ENCODE assay signal across 33 cellular contexts in genomic region chr12:18389820-18390219, GRCh38.
"Had no signal": no experiment of that assay in that cellular context is flagged by ENCODE, and none has a peak within 500 bp of the region (broad histone marks: within the 10 kb centered on the region; RNA-seq: fewer than 3 reads in every experiment).

No MANE protein-coding gene starts in this region.

- ATAC-seq: activated CD4-positive, alpha-beta T cell treated with anti-CD3 and anti-CD28 coated beads for 36 hours; activated CD8-positive, alpha-beta memory T cell treated with anti-CD3 and anti-CD28 coated beads, Interleukin-2, amount 10 ng/mL, durations not matched to agents 7 days and 5 days; activated CD8-positive, alpha-beta T cell treated with anti-CD3 and anti-CD28 coated beads, Interleukin-2, amount 10 ng/mL, durations not matched to agents 7 days and 5 days; activated naive CD8-positive, alpha-beta T cell treated with anti-CD3 and anti-CD28 coated beads, Interleukin-2, amount 50 U/mL, for 24 hours; body of pancreas; effector memory CD8-positive, alpha-beta T cell; foreskin keratinocyte; gastrocnemius medialis; SK-N-SH treated with all-trans-retinoic acid at 6 μM for 48 hours; T-helper 17 cell had no signal

- H3K27me3 ChIP-seq: adrenal gland, body of pancreas, esophagus muscularis mucosa, foreskin keratinocyte, gastrocnemius medialis had no signal

- H3K36me3 ChIP-seq: adrenal gland, esophagus muscularis mucosa, gastrocnemius medialis, WERI-Rb-1 had no signal

- DNase-seq: activated B cell treated with CpG ODN at 0.5 μM for 24 hours; activated CD4-positive, alpha-beta memory T cell treated with anti-CD3 and anti-CD28 coated beads for 36 hours; activated CD4-positive, alpha-beta T cell treated with anti-CD3 and anti-CD28 coated beads for 36 hours; activated CD4-positive, alpha-beta T cell treated with anti-CD3 and anti-CD28 coated beads, Interleukin-2, amount 10 ng/mL, durations not matched to agents 24 days and 14 days; activated CD4-positive, CD25-positive, alpha-beta regulatory T cell treated with anti-CD3 and anti-CD28 coated beads, Interleukin-2, amount 50 U/mL, for 72 hours; activated CD8-positive, alpha-beta memory T cell treated with anti-CD3 and anti-CD28 coated beads, Interleukin-2, amount 10 ng/mL, durations not matched to agents 7 days and 5 days; activated CD8-positive, alpha-beta memory T cell treated with anti-CD3 and anti-CD28 coated beads, Interleukin-2, amount 50 U/mL, for 4 hours; activated CD8-positive, alpha-beta T cell treated with anti-CD3 and anti-CD28 coated beads, Interleukin-2, amount 10 ng/mL, durations not matched to agents 7 days and 5 days; activated effector memory CD4-positive, alpha-beta T cell treated with anti-CD3 and anti-CD28 coated beads, Interleukin-2, amount 50 U/mL, for 16 hours; activated naive CD4-positive, alpha-beta T cell treated with anti-CD3 and anti-CD28 coated beads for 36 hours; activated naive CD8-positive, alpha-beta T cell treated with anti-CD3 and anti-CD28 coated beads for 36 hours; activated naive CD8-positive, alpha-beta T cell treated with anti-CD3 and anti-CD28 coated beads, Interleukin-2, amount 50 U/mL, for 24 hours; activated T-cell treated with anti-CD3 and anti-CD28 coated beads, Interleukin-2, amount 50 U/mL, for 1 hour; activated T-cell treated with anti-CD3 and anti-CD28 coated beads, Interleukin-2, amount 50 U/mL, for 48 hours; adrenal gland; amygdala; aorta; body of pancreas; central memory CD4-positive, alpha-beta T cell; cerebellar nuclear complex; cortex of kidney; dermis blood vessel endothelial cell; effector CD4-positive, alpha-beta T cell; effector memory CD8-positive, alpha-beta T cell; erythroblast; foreskin keratinocyte; gastrocnemius medialis; T-helper 1 cell; T-helper 17 cell; T1000; WERI-Rb-1 had no signal

- H3K9me3 ChIP-seq: adrenal gland, body of pancreas, esophagus muscularis mucosa, gastrocnemius medialis had no signal

- H3K27ac ChIP-seq: adrenal gland, body of pancreas, esophagus muscularis mucosa, foreskin keratinocyte, gastrocnemius medialis, WERI-Rb-1 had no signal

- H3K4me3 ChIP-seq: adrenal gland, body of pancreas, esophagus muscularis mucosa, gastrocnemius medialis had no signal

- H3K4me1 ChIP-seq: adrenal gland, body of pancreas, esophagus muscularis mucosa, foreskin keratinocyte, gastrocnemius medialis had no signal
